ENCODE assay signal across 1 cellular context in the genomic region with DNA sequence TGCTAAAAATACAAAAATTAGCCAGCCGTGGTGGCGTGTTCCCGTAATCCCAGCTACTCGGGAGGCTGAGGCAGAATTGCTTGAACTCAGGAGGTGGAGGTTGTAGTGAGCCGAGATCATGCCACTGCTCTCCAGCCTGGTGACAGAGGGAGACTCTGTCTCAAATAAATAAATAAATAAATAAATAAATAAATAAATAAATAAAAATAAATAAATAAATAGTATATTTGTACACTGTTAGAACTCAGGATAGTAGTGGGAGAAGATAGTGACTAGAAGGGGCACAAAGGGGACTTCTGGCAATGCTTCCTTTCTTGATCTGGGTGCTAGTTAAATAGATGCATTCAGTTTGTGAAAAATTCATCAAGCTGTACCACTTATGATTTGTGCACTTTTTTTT.
TF ChIP-seq lines count a peak whose summit lies in the region.

No MANE protein-coding gene starts in this region.

TF ChIP-seq in HEK293, 187 proteins besides CTCF, POLR2A, EP300 and RAD21 (continued from another document):
- TF ChIP-seq, protein P1, sequence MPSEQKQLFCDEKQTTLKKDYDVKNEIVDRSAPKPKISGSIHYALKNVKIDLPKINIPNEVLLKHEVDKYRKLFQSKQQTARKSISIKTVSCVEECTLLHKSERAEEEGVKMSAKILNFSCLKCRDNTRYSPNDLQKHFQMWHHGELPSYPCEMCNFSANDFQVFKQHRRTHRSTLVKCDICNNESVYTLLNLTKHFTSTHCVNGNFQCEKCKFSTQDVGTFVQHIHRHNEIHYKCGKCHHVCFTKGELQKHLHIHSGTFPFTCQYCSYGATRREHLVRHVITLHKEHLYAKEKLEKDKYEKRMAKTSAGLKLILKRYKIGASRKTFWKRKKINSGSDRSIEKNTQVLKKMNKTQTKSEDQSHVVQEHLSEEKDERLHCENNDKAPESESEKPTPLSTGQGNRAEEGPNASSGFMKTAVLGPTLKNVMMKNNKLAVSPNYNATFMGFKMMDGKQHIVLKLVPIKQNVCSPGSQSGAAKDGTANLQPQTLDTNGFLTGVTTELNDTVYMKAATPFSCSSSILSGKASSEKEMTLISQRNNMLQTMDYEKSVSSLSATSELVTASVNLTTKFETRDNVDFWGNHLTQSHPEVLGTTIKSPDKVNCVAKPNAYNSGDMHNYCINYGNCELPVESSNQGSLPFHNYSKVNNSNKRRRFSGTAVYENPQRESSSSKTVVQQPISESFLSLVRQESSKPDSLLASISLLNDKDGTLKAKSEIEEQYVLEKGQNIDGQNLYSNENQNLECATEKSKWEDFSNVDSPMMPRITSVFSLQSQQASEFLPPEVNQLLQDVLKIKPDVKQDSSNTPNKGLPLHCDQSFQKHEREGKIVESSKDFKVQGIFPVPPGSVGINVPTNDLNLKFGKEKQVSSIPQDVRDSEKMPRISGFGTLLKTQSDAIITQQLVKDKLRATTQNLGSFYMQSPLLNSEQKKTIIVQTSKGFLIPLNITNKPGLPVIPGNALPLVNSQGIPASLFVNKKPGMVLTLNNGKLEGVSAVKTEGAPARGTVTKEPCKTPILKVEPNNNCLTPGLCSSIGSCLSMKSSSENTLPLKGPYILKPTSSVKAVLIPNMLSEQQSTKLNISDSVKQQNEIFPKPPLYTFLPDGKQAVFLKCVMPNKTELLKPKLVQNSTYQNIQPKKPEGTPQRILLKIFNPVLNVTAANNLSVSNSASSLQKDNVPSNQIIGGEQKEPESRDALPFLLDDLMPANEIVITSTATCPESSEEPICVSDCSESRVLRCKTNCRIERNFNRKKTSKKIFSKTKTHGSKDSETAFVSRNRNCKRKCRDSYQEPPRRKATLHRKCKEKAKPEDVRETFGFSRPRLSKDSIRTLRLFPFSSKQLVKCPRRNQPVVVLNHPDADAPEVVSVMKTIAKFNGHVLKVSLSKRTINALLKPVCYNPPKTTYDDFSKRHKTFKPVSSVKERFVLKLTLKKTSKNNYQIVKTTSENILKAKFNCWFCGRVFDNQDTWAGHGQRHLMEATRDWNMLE (tag by site-specific recombination; conservative IDR thresholded peaks at IDR 0.05; ENCODE audit: low read depth) = peak; percentile 76
- TF ChIP-seq ZNF426 (tag by site-specific recombination; IDR thresholded peaks at IDR 0.05) (peak; percentile 44), ZBTB8A (tag by site-specific recombination; IDR thresholded peaks at IDR 0.05) (0 out of 2 replicates have a peak, but pooled peaks have one; percentile 39), ZBTB11 (tag by site-specific recombination; conservative IDR thresholded peaks at IDR 0.05; ENCODE audit: low read depth) (peak; percentile 62; the same call in 1 of the 2 replicates)
TF ChIP-seq in HEK293: peak in this region for 8; not testable (repeated sequence) for 179.
